1 cellular context compared by ENCODE assay signal in genomic region chr16:70704586-70704985, GRCh38.
TF ChIP-seq lines count a peak whose summit lies in the region.

No MANE protein-coding gene starts in this region.

TF ChIP-seq in HEK293, 187 proteins besides CTCF, POLR2A, EP300 and RAD21 (continued from another document):
- no peak for TF ChIP-seq ZNF398 (tag by site-specific recombination; IDR thresholded peaks at IDR 0.05)
- TF ChIP-seq, protein P1, sequence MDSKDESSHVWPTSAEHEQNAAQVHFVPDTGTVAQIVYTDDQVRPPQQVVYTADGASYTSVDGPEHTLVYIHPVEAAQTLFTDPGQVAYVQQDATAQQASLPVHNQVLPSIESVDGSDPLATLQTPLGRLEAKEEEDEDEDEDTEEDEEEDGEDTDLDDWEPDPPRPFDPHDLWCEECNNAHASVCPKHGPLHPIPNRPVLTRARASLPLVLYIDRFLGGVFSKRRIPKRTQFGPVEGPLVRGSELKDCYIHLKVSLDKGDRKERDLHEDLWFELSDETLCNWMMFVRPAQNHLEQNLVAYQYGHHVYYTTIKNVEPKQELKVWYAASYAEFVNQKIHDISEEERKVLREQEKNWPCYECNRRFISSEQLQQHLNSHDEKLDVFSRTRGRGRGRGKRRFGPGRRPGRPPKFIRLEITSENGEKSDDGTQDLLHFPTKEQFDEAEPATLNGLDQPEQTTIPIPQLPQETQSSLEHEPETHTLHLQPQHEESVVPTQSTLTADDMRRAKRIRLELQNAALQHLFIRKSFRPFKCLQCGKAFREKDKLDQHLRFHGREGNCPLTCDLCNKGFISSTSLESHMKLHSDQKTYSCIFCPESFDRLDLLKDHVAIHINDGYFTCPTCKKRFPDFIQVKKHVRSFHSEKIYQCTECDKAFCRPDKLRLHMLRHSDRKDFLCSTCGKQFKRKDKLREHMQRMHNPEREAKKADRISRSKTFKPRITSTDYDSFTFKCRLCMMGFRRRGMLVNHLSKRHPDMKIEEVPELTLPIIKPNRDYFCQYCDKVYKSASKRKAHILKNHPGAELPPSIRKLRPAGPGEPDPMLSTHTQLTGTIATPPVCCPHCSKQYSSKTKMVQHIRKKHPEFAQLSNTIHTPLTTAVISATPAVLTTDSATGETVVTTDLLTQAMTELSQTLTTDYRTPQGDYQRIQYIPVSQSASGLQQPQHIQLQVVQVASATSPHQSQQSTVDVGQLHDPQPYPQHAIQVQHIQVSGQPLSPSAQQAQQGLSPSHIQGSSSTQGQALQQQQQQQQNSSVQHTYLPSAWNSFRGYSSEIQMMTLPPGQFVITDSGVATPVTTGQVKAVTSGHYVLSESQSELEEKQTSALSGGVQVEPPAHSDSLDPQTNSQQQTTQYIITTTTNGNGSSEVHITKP (tag by site-specific recombination; IDR thresholded peaks at IDR 0.05): peak; percentile 37; the same call in 1 of the 2 replicates
